Comparison of ENCODE assay signal across 8 cellular contexts in genomic region chr1:235504122-235504493, GRCh38. TPM values are rescaled to one million over a fixed set of nuclear protein-coding genes. Genes with fewer than 3 reads are reported as not detected.
DNase-seq lines count a peak whose midpoint lies in the region; ATAC-seq and TF ChIP-seq lines count a peak whose summit lies in the region.

Gene B3GALNT2 (minus strand): TSS chr1:235504452. CDS start chr1:235504252, 200 bp downstream.

- intact Hi-C loops in HCT116 (cut with micrococcal nuclease) = loop anchor here (2.0 kb wide), 2 partner anchors 137 to 175 kb away; partner anchors contain the start of genes ARID4B, GGPS1 and TBCE

- POLR2A ChIA-PET in HCT116 (lab: Charles Lee) = interaction anchor here (0.9 to 1.5 kb wide), 8 partner anchors 10 to 414 kb away, joined by 3 to 5 read pairs (median 3); partner anchors contain the start of gene TBCE

- no peaks in the 10 kb centered on the region for H3K9me3 Mint-ChIP-seq in effector memory CD8-positive, alpha-beta T cell

- CTCF ChIA-PET in HCT116 (lab: Charles Lee) = interaction anchor here (0.6 to 2.5 kb wide), 14 partner anchors 9 to 468 kb away, joined by 3 to 25 read pairs (median 4); no protein-coding TSS in a partner anchor

- no TSS peak for BruUV-seq in HCT116 (replicated peaks; lab: Mats Ljungman, UMichigan)

- DNase-seq in HCT116 (ENCODE audit: low read depth, low spot score) (no peak), NOMO-1 treated with DMSO at 0.1 percent for 48 hours (lab: John Stamatoyannopoulos, UW; ENCODE audit: unreplicated experiment) (peak; percentile 50), SIG-M5 treated with dmso at 0.1 percent for 504 hours (lab: John Stamatoyannopoulos, UW; ENCODE audit: unreplicated experiment) (no peak), GM13976 (ENCODE audit: low spot score) (no peak), NCI-H446 treated with DMSO at 0.1 percent for 48 hours (lab: John Stamatoyannopoulos, UW) (no peak)
- DNase-seq in effector memory CD8-positive, alpha-beta T cell = no peak

- H3K27ac ChIP-seq in HCT116 (ENCODE audit: low read depth, low read length) (peak within 1 kb of the TSS; percentile 99), muscle layer of duodenum (ENCODE audit: low read length) (peak within 1 kb of the TSS; percentile 97)

- H3K4me1 Mint-ChIP-seq in effector memory CD8-positive, alpha-beta T cell (ENCODE audit: low read depth in 2 of 2) = peaks cover 15 to 31% of the 10 kb centered on the region in 2 donors

- ATAC-seq in GM18520 (IDR thresholded peaks at IDR 0.05; ENCODE audit: unreplicated experiment) (peak; percentile 31), HCT116 (peak; percentile 46)
- ATAC-seq in effector memory CD8-positive, alpha-beta T cell (replicated peaks) = peak; percentile 63

- in situ Hi-C loops in GM13976 (cut with MboI; ENCODE audit: low sequenced_read_pairs, unreplicated experiment) = loop anchor here (25.0 kb wide), 2 partner anchors 283 to 458 kb away; no protein-coding TSS in a partner anchor

- RAD21 ChIA-PET in HCT116 (lab: Charles Lee; ENCODE audit: low non-redundant PET in 1 of 2, low total read pairs in 2 of 2, uncharacterized antibody in 2 of 2, unreplicated experiment in 2 of 2) = interaction anchor here (0.7 to 1.1 kb wide), 4 partner anchors 10 to 279 kb away, joined by 3 to 5 read pairs (median 3); no protein-coding TSS in a partner anchor

- no peak for TF ChIP-seq POLR2A in HCT116 (IDR thresholded peaks at IDR 0.05; ENCODE audit: borderline replicate concordance, extremely low read depth, insufficient read depth, insufficient read length)

- H3K27me3 ChIP-seq in HCT116 (ENCODE audit: insufficient read depth, low read length) = no peaks in the 10 kb centered on the region
- no peaks in the 10 kb centered on the region for H3K27me3 ChIP-seq in muscle layer of duodenum (ENCODE audit: low read depth, low read length)

- H3K4me2 ChIP-seq in HCT116 (ENCODE audit: low read length) = peak within 1 kb of the TSS; percentile 89

- peaks cover 6% of the 10 kb centered on the region; the same call in 1 of the 2 replicates for H4K20me1 ChIP-seq in HCT116 (ENCODE audit: insufficient read depth)

- TF ChIP-seq CTCF in HCT116 (IDR thresholded peaks at IDR 0.05 in 2 of 3, conservative IDR thresholded peaks at IDR 0.05 in 1 of 3; ENCODE audit: borderline replicate concordance in 1 of 3, insufficient read depth in 1 of 3, low read depth in 2 of 3, low read length in 2 of 3) (no peak), GM13976 (IDR thresholded peaks at IDR 0.05; ENCODE audit: borderline replicate concordance, control extremely low read depth, extremely low read depth, insufficient read depth, missing control alignments) (no peak)

- H3K9me2 ChIP-seq in HCT116 (ENCODE audit: insufficient read depth) = no peaks in the 10 kb centered on the region

- H3K36me3 Mint-ChIP-seq in effector memory CD8-positive, alpha-beta T cell (ENCODE audit: insufficient read depth) = peaks cover 20% of the 10 kb centered on the region

- peak within 1 kb of the TSS; percentile 75 to 84 for H3K4me3 ChIP-seq in HCT116 (replicated peaks in 1 of 2; ENCODE audit: low read depth in 1 of 2, low read length in 2 of 2)
- peak within 1 kb of the TSS; percentile 70 to 93 for H3K4me3 ChIP-seq in muscle layer of duodenum (ENCODE audit: low read depth in 1 of 2, low read length in 2 of 2)

- peak within 1 kb of the TSS; percentile 98 to 99 for H3K27ac Mint-ChIP-seq in effector memory CD8-positive, alpha-beta T cell

- peaks cover 10 to 38% of the 10 kb centered on the region in 2 experiments; a peak in 3 of 4 replicates for H3K4me1 ChIP-seq in HCT116 (ENCODE audit: control insufficient read depth in 1 of 2, insufficient read depth in 2 of 2, low read length in 2 of 2)
- peaks cover 0 to 10% of the 10 kb centered on the region in 2 donors for H3K4me1 ChIP-seq in muscle layer of duodenum (ENCODE audit: control insufficient read depth in 1 of 2, insufficient read depth in 2 of 2, low read length in 2 of 2)

- H3K9me3 ChIP-seq in HCT116 (ENCODE audit: control insufficient read depth in 1 of 2, insufficient read depth in 1 of 2, low read depth in 1 of 2, low read length in 2 of 2) = no peaks in the 10 kb centered on the region
- H3K9me3 ChIP-seq in muscle layer of duodenum (ENCODE audit: control insufficient read depth in 1 of 2, low read length in 2 of 2) = no peaks in the 10 kb centered on the region

- no peaks in the 10 kb centered on the region for H3K27me3 Mint-ChIP-seq in effector memory CD8-positive, alpha-beta T cell

- peak within 1 kb of the TSS; percentile 49 for H2AFZ ChIP-seq in HCT116 (ENCODE audit: low read depth, low read length, poor library complexity, severe bottlenecking)

- H3K9ac ChIP-seq in HCT116 (ENCODE audit: low read length) = peak within 1 kb of the TSS; percentile 99

- H3K36me3 ChIP-seq in HCT116 (ENCODE audit: control insufficient read depth in 1 of 2, insufficient read depth in 2 of 2, low read length in 2 of 2) = no peaks in the 10 kb centered on the region
- H3K36me3 ChIP-seq in muscle layer of duodenum (ENCODE audit: control insufficient read depth in 1 of 2, insufficient read depth in 2 of 2, low read length in 2 of 2) = peaks cover 0 to 8% of the 10 kb centered on the region in 2 donors

- TF ChIP-seq RAD21 in HCT116 (IDR thresholded peaks at IDR 0.05; ENCODE audit: low read depth) = no peak

- H3K4me3 Mint-ChIP-seq in effector memory CD8-positive, alpha-beta T cell = peak within 1 kb of the TSS; percentile 91 to 99

- H3K79me2 ChIP-seq in HCT116 (ENCODE audit: insufficient read depth, low read length) = peaks cover 46% of the 10 kb centered on the region

TF ChIP-seq in HCT116, 20 proteins besides CTCF, POLR2A, EP300 and RAD21:
- TF ChIP-seq ZNF274 (IDR thresholded peaks at IDR 0.05; ENCODE audit: low read depth, low read length) (no peak), EGR1 (IDR thresholded peaks at IDR 0.05; ENCODE audit: low read depth) (no peak), ELF1 (IDR thresholded peaks at IDR 0.05; ENCODE audit: borderline replicate concordance, low read depth) (no peak), ZFX (IDR thresholded peaks at IDR 0.05) (peak; percentile 66; the same call in 1 of the 2 replicates), CEBPB (IDR thresholded peaks at IDR 0.05; ENCODE audit: low read depth) (no peak), YY1 (IDR thresholded peaks at IDR 0.05; ENCODE audit: extremely low read depth, insufficient replicate concordance, low read depth, low read length) (no peak), EZH2phosphoT487 (IDR thresholded peaks at IDR 0.05; ENCODE audit: borderline replicate concordance) (no peak), TCF7L2 (IDR thresholded peaks at IDR 0.05; ENCODE audit: borderline replicate concordance, extremely low read depth, insufficient read depth, insufficient read length) (no peak), SIN3A (IDR thresholded peaks at IDR 0.05; ENCODE audit: low read depth) (no peak), JUND (IDR thresholded peaks at IDR 0.05) (no peak), CBX3 (IDR thresholded peaks at IDR 0.05; ENCODE audit: low read depth) (no peak), FOSL1 (IDR thresholded peaks at IDR 0.05; ENCODE audit: low read depth) (no peak), POLR2AphosphoS5 (IDR thresholded peaks at IDR 0.05; ENCODE audit: low read depth, low read length) (peak; percentile 90)
- TF ChIP-seq, protein P1, sequence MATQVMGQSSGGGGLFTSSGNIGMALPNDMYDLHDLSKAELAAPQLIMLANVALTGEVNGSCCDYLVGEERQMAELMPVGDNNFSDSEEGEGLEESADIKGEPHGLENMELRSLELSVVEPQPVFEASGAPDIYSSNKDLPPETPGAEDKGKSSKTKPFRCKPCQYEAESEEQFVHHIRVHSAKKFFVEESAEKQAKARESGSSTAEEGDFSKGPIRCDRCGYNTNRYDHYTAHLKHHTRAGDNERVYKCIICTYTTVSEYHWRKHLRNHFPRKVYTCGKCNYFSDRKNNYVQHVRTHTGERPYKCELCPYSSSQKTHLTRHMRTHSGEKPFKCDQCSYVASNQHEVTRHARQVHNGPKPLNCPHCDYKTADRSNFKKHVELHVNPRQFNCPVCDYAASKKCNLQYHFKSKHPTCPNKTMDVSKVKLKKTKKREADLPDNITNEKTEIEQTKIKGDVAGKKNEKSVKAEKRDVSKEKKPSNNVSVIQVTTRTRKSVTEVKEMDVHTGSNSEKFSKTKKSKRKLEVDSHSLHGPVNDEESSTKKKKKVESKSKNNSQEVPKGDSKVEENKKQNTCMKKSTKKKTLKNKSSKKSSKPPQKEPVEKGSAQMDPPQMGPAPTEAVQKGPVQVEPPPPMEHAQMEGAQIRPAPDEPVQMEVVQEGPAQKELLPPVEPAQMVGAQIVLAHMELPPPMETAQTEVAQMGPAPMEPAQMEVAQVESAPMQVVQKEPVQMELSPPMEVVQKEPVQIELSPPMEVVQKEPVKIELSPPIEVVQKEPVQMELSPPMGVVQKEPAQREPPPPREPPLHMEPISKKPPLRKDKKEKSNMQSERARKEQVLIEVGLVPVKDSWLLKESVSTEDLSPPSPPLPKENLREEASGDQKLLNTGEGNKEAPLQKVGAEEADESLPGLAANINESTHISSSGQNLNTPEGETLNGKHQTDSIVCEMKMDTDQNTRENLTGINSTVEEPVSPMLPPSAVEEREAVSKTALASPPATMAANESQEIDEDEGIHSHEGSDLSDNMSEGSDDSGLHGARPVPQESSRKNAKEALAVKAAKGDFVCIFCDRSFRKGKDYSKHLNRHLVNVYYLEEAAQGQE (IDR thresholded peaks at IDR 0.05; ENCODE audit: low read depth) = no peak

RNA-seq across cellular contexts. Expression of gene B3GALNT2, which starts in this region (rescaled TPM):
- 36.8 TPM for total RNA-seq in HCT116 (2021; ENCODE audit: unreplicated experiment)
- polyA plus RNA-seq in HCT116 (2012) = 17.8 and 18.6 TPM in 2 replicates
